3 cellular contexts compared by ENCODE assay signal in the genomic region with DNA sequence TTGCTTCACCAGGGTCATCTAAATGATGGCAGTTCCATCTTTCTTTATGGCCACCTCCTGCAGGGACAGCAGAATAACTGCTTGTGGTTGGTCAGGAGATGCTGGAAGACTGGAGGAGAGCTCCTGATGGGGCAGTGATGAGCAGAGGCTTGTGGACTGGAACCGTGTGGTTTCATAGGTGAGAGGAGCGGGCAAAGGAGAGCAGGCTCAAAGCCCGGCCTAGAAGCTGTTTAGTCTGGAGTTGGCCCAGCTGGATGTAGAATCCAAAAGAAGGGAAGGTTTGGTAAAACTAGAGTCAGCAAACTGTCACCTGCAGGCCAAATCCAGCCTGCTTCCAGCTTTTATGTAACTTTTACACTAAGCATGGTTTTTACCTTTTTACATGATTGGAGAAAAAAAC.
TF ChIP-seq lines count a peak whose summit lies in the region.

No MANE protein-coding gene starts in this region.

TF ChIP-seq in H1, 55 proteins besides CTCF, POLR2A, EP300 and RAD21:
- no peak for TF ChIP-seq CTBP2 (IDR thresholded peaks at IDR 0.05; ENCODE audit: borderline replicate concordance, insufficient read depth, insufficient read length, low read length)
- no peak for TF ChIP-seq TCF12 (IDR thresholded peaks at IDR 0.05; ENCODE audit: low read depth, low read length)
- no peak for TF ChIP-seq CEBPB (IDR thresholded peaks at IDR 0.05; ENCODE audit: low read depth, low read length)
- no peak for TF ChIP-seq ASH2L (IDR thresholded peaks at IDR 0.05; ENCODE audit: low read length)
- no peak for TF ChIP-seq GABPA (IDR thresholded peaks at IDR 0.05; ENCODE audit: borderline replicate concordance, insufficient read depth, low read length)
- no peak for TF ChIP-seq HDAC6 (IDR thresholded peaks at IDR 0.05; ENCODE audit: low read depth, low read length)
- no peak for TF ChIP-seq SAP30 (IDR thresholded peaks at IDR 0.05; ENCODE audit: insufficient read depth, insufficient replicate concordance, low read length)
- TF ChIP-seq PHF8 (conservative IDR thresholded peaks at IDR 0.05; ENCODE audit: low read depth, low read length): no peak
- TF ChIP-seq EZH2 (IDR thresholded peaks at IDR 0.05; ENCODE audit: low read depth, low read length, severe bottlenecking): no peak
- no peak for TF ChIP-seq SP2 (IDR thresholded peaks at IDR 0.05; ENCODE audit: low read length)
- TF ChIP-seq, protein P1, sequence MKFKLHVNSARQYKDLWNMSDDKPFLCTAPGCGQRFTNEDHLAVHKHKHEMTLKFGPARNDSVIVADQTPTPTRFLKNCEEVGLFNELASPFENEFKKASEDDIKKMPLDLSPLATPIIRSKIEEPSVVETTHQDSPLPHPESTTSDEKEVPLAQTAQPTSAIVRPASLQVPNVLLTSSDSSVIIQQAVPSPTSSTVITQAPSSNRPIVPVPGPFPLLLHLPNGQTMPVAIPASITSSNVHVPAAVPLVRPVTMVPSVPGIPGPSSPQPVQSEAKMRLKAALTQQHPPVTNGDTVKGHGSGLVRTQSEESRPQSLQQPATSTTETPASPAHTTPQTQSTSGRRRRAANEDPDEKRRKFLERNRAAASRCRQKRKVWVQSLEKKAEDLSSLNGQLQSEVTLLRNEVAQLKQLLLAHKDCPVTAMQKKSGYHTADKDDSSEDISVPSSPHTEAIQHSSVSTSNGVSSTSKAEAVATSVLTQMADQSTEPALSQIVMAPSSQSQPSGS (IDR thresholded peaks at IDR 0.05; ENCODE audit: low read length): no peak
- no peak for TF ChIP-seq MAFK (IDR thresholded peaks at IDR 0.05; ENCODE audit: low read depth, low read length)
- no peak for TF ChIP-seq SRF (IDR thresholded peaks at IDR 0.05; ENCODE audit: low read depth, low read length)
TF ChIP-seq in H1: peak in this region for 0.

TF ChIP-seq in HepG2, 621 proteins besides CTCF, POLR2A, EP300 and RAD21:
- no peak for TF ChIP-seq SP4 (CRISPR knock-in tag; IDR thresholded peaks at IDR 0.05)

TF ChIP-seq in SK-N-SH treated with all-trans-retinoic acid at 6 μM for 48 hours, 23 proteins besides CTCF, POLR2A, EP300 and RAD21:
- TF ChIP-seq TOX (CRISPR knock-in tag; IDR thresholded peaks at IDR 0.05; ENCODE audit: borderline replicate concordance): no peak
- no peak for TF ChIP-seq ISL1 (CRISPR knock-in tag; IDR thresholded peaks at IDR 0.05)
- no peak for TF ChIP-seq TCF4 (CRISPR knock-in tag; IDR thresholded peaks at IDR 0.05; ENCODE audit: borderline replicate concordance)
